Comparison of ENCODE assay signal across 2 cellular contexts in genomic region chr1:77940921-77941570, GRCh38.
TF ChIP-seq lines count a peak whose summit lies in the region.

No MANE protein-coding gene starts in this region.

TF ChIP-seq in HepG2, 621 proteins besides CTCF, POLR2A, EP300 and RAD21:
- TF ChIP-seq ZNF264 (CRISPR knock-in tag; IDR thresholded peaks at IDR 0.05) (no peak), POLR2G (IDR thresholded peaks at IDR 0.05; ENCODE audit: low read depth, low read length) (peak; percentile 54; the same call in 1 of the 2 replicates), SIN3A (IDR thresholded peaks at IDR 0.05; ENCODE audit: borderline replicate concordance, low read depth, low read length) (no peak), RBM22 (optimal IDR thresholded peaks at IDR 0.05; ENCODE audit: low read length) (peak; percentile 28)

TF ChIP-seq in endothelial cell of umbilical vein, 7 proteins besides CTCF, POLR2A, EP300 and RAD21:
- TF ChIP-seq MAX (IDR thresholded peaks at IDR 0.05; ENCODE audit: insufficient read depth, insufficient read length) (no peak), POLR2AphosphoS5 (IDR thresholded peaks at IDR 0.05; ENCODE audit: insufficient read depth, low read depth, low read length) (peak; percentile 19), FOS (IDR thresholded peaks at IDR 0.05; ENCODE audit: borderline replicate concordance, insufficient read depth, low read length) (no peak)
TF ChIP-seq in endothelial cell of umbilical vein: peak in this region for 1.
